1 cellular context compared by ENCODE assay signal in genomic region chr10:88276945-88277344, GRCh38.
TF ChIP-seq lines count a peak whose summit lies in the region.
"Not testable (repeated sequence)": the region's sequence is repeated elsewhere in the genome, so short reads cannot be mapped to it uniquely, and the experiment has no call there.

No MANE protein-coding gene starts in this region.

- H3K4me3 ChIP-seq in HEK293 (ENCODE audit: low read depth, low read length) = not testable (repeated sequence)

- not testable (repeated sequence) for H3K9me3 ChIP-seq in HEK293 (ENCODE audit: control insufficient read depth, insufficient read depth, low read depth, low read length)

- H3K27ac ChIP-seq in HEK293 (ENCODE audit: extremely low read depth, low read depth, low read length) = not testable (repeated sequence)

- not testable (repeated sequence) for TF ChIP-seq CTCF in HEK293 (tag by site-specific recombination; IDR thresholded peaks at IDR 0.05)

- not testable (repeated sequence) for H3K36me3 ChIP-seq in HEK293 (ENCODE audit: control insufficient read depth in 2 of 2, insufficient read depth in 1 of 2, low read length in 2 of 2)

- CTCF ChIA-PET in HEK293 (lab: Yijun Ruan, JAX) = not testable (repeated sequence)

- POLR2A ChIA-PET in HEK293 (lab: Yijun Ruan, JAX) = not testable (repeated sequence)

- H3K4me1 ChIP-seq in HEK293 (ENCODE audit: control insufficient read depth, insufficient read depth, low read length) = peaks cover 20% of the 10 kb centered on the region

TF ChIP-seq in HEK293, 187 proteins besides CTCF, POLR2A, EP300 and RAD21:
- TF ChIP-seq ZNF146 (tag by site-specific recombination; IDR thresholded peaks at IDR 0.05) (peak; percentile 94), ZNF580 (tag by site-specific recombination; IDR thresholded peaks at IDR 0.05) (peak; percentile 86)
